Comparison of ENCODE assay signal across 1 cellular context in the genomic region with DNA sequence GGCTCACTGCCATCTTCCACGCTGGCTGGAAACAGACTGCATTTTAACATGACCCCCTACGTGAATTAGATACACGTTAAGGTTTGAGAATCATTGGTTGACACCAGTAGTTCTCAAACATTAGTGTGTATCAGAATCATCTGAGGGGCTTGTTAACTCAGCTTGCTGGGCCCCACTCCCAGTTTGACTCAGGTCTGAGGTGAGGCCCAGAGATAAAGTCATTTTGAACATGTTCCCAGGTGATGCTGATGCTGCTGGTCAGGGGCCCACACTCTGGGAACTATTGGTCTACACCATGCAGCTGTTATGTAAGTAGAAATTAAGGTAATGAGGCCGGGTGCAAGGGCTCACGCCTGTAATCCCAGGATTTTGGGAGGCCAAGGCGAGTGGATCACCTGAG.
A peak's percentile ranks its signal among the peaks of the same experiment; 100 is the strongest.
TF ChIP-seq lines count a peak whose summit lies in the region.

No MANE protein-coding gene starts in this region.

TF ChIP-seq in K562, 482 proteins besides CTCF, POLR2A, EP300 and RAD21:
- no peak for TF ChIP-seq CBX8 (IDR thresholded peaks at IDR 0.05; ENCODE audit: borderline replicate concordance, extremely low read depth, low read depth, low read length, poor library complexity, severe bottlenecking)
- TF ChIP-seq ZNF384 (IDR thresholded peaks at IDR 0.05; ENCODE audit: low read depth, low read length), result no peak
- TF ChIP-seq, protein P1, sequence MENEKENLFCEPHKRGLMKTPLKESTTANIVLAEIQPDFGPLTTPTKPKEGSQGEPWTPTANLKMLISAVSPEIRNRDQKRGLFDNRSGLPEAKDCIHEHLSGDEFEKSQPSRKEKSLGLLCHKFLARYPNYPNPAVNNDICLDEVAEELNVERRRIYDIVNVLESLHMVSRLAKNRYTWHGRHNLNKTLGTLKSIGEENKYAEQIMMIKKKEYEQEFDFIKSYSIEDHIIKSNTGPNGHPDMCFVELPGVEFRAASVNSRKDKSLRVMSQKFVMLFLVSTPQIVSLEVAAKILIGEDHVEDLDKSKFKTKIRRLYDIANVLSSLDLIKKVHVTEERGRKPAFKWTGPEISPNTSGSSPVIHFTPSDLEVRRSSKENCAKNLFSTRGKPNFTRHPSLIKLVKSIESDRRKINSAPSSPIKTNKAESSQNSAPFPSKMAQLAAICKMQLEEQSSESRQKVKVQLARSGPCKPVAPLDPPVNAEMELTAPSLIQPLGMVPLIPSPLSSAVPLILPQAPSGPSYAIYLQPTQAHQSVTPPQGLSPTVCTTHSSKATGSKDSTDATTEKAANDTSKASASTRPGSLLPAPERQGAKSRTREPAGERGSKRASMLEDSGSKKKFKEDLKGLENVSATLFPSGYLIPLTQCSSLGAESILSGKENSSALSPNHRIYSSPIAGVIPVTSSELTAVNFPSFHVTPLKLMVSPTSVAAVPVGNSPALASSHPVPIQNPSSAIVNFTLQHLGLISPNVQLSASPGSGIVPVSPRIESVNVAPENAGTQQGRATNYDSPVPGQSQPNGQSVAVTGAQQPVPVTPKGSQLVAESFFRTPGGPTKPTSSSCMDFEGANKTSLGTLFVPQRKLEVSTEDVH (IDR thresholded peaks at IDR 0.05; ENCODE audit: low read depth, partially characterized antibody), result no peak
- TF ChIP-seq BRD9 (IDR thresholded peaks at IDR 0.05; ENCODE audit: low read depth, partially characterized antibody), result no peak
- TF ChIP-seq HSF4 (CRISPR knock-in tag; IDR thresholded peaks at IDR 0.05; ENCODE audit: borderline replicate concordance), result no peak
- TF ChIP-seq, protein P2, sequence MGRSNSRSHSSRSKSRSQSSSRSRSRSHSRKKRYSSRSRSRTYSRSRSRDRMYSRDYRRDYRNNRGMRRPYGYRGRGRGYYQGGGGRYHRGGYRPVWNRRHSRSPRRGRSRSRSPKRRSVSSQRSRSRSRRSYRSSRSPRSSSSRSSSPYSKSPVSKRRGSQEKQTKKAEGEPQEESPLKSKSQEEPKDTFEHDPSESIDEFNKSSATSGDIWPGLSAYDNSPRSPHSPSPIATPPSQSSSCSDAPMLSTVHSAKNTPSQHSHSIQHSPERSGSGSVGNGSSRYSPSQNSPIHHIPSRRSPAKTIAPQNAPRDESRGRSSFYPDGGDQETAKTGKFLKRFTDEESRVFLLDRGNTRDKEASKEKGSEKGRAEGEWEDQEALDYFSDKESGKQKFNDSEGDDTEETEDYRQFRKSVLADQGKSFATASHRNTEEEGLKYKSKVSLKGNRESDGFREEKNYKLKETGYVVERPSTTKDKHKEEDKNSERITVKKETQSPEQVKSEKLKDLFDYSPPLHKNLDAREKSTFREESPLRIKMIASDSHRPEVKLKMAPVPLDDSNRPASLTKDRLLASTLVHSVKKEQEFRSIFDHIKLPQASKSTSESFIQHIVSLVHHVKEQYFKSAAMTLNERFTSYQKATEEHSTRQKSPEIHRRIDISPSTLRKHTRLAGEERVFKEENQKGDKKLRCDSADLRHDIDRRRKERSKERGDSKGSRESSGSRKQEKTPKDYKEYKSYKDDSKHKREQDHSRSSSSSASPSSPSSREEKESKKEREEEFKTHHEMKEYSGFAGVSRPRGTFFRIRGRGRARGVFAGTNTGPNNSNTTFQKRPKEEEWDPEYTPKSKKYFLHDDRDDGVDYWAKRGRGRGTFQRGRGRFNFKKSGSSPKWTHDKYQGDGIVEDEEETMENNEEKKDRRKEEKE (IDR thresholded peaks at IDR 0.05; ENCODE audit: borderline replicate concordance in 1 of 2, control insufficient read depth in 1 of 2, low read depth in 2 of 2, low read length in 1 of 2), result no peak
- TF ChIP-seq STAG1 (CRISPR knock-in tag; IDR thresholded peaks at IDR 0.05; ENCODE audit: borderline replicate concordance), result no peak
- 0 out of 2 replicates have a peak, but pooled peaks have one; percentile 28 for TF ChIP-seq ETV5 (CRISPR knock-in tag; IDR thresholded peaks at IDR 0.05; ENCODE audit: low read depth)
- TF ChIP-seq, protein P3, sequence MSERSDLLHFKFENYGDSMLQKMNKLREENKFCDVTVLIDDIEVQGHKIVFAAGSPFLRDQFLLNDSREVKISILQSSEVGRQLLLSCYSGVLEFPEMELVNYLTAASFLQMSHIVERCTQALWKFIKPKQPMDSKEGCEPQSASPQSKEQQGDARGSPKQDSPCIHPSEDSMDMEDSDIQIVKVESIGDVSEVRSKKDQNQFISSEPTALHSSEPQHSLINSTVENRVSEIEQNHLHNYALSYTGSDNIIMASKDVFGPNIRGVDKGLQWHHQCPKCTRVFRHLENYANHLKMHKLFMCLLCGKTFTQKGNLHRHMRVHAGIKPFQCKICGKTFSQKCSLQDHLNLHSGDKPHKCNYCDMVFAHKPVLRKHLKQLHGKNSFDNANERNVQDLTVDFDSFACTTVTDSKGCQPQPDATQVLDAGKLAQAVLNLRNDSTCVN (CRISPR knock-in tag; IDR thresholded peaks at IDR 0.05), result 0 out of 2 replicates have a peak, but pooled peaks have one; percentile 38
- TF ChIP-seq NCOA1 (IDR thresholded peaks at IDR 0.05; ENCODE audit: low read depth), result no peak
- no peak for TF ChIP-seq BRCA1 (IDR thresholded peaks at IDR 0.05)
- 0 out of 2 replicates have a peak, but pooled peaks have one; percentile 63 for TF ChIP-seq BRCA1 (CRISPR knock-in tag; IDR thresholded peaks at IDR 0.05)
